In the genomic region with DNA sequence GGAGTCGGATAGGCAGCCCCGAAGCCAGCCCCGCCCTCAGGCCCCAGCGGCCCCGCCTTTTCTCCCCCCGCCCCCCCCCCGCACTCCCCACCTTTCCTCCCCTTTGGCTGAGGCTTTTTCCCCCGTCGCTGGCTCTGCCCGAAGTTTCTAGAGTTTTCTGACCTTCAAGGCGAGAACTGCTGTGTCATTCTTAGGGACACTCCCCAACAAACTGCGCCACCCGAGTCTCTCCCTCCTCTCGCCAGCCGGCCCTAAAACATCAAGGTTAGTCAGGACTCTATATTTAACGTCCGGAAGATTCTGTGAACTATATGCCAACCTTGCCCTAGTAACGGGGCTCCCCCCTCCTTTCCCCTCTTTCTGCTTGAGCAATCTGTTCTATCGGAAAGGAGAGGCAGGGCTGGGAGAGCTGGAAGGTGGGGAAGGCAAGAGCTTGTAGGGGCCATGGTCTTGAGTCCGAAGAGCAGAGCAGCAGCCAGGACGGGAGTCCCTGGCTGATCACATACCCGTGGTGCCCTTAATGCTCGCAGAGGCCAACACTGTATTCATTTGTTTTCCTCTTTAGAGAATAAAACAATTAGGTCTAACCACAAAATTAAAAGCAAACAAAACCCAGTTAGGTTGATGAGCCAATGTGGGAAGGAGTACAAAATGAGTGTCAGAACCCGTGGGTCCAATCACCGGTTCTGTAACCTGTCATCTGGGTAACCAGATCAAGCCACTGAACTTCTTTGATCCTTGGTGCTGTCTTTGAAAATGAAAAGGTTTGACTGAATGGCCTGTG, we compare ENCODE assay signal across 1 cellular context.
TF ChIP-seq lines count a peak whose summit lies in the region.

No MANE protein-coding gene starts in this region.

TF ChIP-seq in IMR-90, 13 proteins besides CTCF, POLR2A, EP300 and RAD21 (continued from another document):
- TF ChIP-seq CEBPB (IDR thresholded peaks at IDR 0.05; ENCODE audit: low read depth, low read length) (peak; percentile 44; the same call in 1 of the 2 replicates), MXI1 (IDR thresholded peaks at IDR 0.05; ENCODE audit: borderline replicate concordance, low read depth, low read length) (no peak), BHLHE40 (IDR thresholded peaks at IDR 0.05; ENCODE audit: low read depth, low read length) (no peak), CHD1 (IDR thresholded peaks at IDR 0.05; ENCODE audit: low read depth, low read length) (no peak)
